ENCODE assay signal across 1 cellular context in genomic region chr11:58003036-58003435, GRCh38.
TF ChIP-seq lines count a peak whose summit lies in the region.

No MANE protein-coding gene starts in this region.

TF ChIP-seq in HepG2, 621 proteins besides CTCF, POLR2A, EP300 and RAD21:
- TF ChIP-seq, protein P1, sequence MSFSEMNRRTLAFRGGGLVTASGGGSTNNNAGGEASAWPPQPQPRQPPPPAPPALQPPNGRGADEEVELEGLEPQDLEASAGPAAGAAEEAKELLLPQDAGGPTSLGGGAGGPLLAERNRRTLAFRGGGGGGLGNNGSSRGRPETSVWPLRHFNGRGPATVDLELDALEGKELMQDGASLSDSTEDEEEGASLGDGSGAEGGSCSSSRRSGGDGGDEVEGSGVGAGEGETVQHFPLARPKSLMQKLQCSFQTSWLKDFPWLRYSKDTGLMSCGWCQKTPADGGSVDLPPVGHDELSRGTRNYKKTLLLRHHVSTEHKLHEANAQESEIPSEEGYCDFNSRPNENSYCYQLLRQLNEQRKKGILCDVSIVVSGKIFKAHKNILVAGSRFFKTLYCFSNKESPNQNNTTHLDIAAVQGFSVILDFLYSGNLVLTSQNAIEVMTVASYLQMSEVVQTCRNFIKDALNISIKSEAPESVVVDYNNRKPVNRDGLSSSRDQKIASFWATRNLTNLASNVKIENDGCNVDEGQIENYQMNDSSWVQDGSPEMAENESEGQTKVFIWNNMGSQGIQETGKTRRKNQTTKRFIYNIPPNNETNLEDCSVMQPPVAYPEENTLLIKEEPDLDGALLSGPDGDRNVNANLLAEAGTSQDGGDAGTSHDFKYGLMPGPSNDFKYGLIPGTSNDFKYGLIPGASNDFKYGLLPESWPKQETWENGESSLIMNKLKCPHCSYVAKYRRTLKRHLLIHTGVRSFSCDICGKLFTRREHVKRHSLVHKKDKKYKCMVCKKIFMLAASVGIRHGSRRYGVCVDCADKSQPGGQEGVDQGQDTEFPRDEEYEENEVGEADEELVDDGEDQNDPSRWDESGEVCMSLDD (CRISPR knock-in tag; IDR thresholded peaks at IDR 0.05; ENCODE audit: borderline replicate concordance), result no peak
- TF ChIP-seq, protein P2, sequence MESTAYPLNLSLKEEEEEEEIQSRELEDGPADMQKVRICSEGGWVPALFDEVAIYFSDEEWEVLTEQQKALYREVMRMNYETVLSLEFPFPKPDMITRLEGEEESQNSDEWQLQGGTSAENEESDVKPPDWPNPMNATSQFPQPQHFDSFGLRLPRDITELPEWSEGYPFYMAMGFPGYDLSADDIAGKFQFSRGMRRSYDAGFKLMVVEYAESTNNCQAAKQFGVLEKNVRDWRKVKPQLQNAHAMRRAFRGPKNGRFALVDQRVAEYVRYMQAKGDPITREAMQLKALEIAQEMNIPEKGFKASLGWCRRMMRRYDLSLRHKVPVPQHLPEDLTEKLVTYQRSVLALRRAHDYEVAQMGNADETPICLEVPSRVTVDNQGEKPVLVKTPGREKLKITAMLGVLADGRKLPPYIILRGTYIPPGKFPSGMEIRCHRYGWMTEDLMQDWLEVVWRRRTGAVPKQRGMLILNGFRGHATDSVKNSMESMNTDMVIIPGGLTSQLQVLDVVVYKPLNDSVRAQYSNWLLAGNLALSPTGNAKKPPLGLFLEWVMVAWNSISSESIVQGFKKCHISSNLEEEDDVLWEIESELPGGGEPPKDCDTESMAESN (CRISPR knock-in tag; conservative IDR thresholded peaks at IDR 0.05), result no peak
- TF ChIP-seq HIC2 (CRISPR knock-in tag; IDR thresholded peaks at IDR 0.05; ENCODE audit: low read depth) (no peak), ZNF337 (CRISPR knock-in tag; IDR thresholded peaks at IDR 0.05; ENCODE audit: borderline replicate concordance, low read depth) (no peak), MLX (CRISPR knock-in tag; IDR thresholded peaks at IDR 0.05) (no peak), MTA1 (CRISPR knock-in tag; IDR thresholded peaks at IDR 0.05; ENCODE audit: borderline replicate concordance) (no peak), MED13 (CRISPR knock-in tag; IDR thresholded peaks at IDR 0.05) (no peak), ZC3H4 (CRISPR knock-in tag; IDR thresholded peaks at IDR 0.05; ENCODE audit: borderline replicate concordance) (no peak), ZNF619 (CRISPR knock-in tag; IDR thresholded peaks at IDR 0.05) (no peak), MATR3 (CRISPR knock-in tag; IDR thresholded peaks at IDR 0.05) (no peak), NFKB2 (CRISPR knock-in tag; IDR thresholded peaks at IDR 0.05; ENCODE audit: borderline replicate concordance) (no peak), ZNF34 (CRISPR knock-in tag; IDR thresholded peaks at IDR 0.05; ENCODE audit: borderline replicate concordance) (no peak), ZNF772 (CRISPR knock-in tag; IDR thresholded peaks at IDR 0.05) (no peak), BHLHE40 (IDR thresholded peaks at IDR 0.05; ENCODE audit: low read length) (no peak), ZFP62 (CRISPR knock-in tag; IDR thresholded peaks at IDR 0.05) (no peak), PREB (CRISPR knock-in tag; IDR thresholded peaks at IDR 0.05) (no peak), GZF1 (CRISPR knock-in tag; IDR thresholded peaks at IDR 0.05) (no peak), EEA1 (CRISPR knock-in tag; IDR thresholded peaks at IDR 0.05; ENCODE audit: borderline replicate concordance) (no peak), PRDM10 (CRISPR knock-in tag; IDR thresholded peaks at IDR 0.05; ENCODE audit: low read depth) (no peak)
- TF ChIP-seq, protein P3, sequence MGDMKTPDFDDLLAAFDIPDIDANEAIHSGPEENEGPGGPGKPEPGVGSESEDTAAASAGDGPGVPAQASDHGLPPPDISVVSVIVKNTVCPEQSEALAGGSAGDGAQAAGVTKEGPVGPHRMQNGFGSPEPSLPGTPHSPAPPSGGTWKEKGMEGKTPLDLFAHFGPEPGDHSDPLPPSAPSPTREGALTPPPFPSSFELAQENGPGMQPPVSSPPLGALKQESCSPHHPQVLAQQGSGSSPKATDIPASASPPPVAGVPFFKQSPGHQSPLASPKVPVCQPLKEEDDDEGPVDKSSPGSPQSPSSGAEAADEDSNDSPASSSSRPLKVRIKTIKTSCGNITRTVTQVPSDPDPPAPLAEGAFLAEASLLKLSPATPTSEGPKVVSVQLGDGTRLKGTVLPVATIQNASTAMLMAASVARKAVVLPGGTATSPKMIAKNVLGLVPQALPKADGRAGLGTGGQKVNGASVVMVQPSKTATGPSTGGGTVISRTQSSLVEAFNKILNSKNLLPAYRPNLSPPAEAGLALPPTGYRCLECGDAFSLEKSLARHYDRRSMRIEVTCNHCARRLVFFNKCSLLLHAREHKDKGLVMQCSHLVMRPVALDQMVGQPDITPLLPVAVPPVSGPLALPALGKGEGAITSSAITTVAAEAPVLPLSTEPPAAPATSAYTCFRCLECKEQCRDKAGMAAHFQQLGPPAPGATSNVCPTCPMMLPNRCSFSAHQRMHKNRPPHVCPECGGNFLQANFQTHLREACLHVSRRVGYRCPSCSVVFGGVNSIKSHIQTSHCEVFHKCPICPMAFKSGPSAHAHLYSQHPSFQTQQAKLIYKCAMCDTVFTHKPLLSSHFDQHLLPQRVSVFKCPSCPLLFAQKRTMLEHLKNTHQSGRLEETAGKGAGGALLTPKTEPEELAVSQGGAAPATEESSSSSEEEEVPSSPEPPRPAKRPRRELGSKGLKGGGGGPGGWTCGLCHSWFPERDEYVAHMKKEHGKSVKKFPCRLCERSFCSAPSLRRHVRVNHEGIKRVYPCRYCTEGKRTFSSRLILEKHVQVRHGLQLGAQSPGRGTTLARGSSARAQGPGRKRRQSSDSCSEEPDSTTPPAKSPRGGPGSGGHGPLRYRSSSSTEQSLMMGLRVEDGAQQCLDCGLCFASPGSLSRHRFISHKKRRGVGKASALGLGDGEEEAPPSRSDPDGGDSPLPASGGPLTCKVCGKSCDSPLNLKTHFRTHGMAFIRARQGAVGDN (CRISPR knock-in tag; IDR thresholded peaks at IDR 0.05), result no peak
